1 cellular context compared by ENCODE assay signal in genomic region chr4:88522702-88523324, GRCh38.
TF ChIP-seq lines count a peak whose summit lies in the region.

No MANE protein-coding gene starts in this region.

TF ChIP-seq in HCT116, 20 proteins besides CTCF, POLR2A, EP300 and RAD21 (continued from another document):
- no peak for TF ChIP-seq REST (IDR thresholded peaks at IDR 0.05; ENCODE audit: low read depth)
